In the genomic region with DNA sequence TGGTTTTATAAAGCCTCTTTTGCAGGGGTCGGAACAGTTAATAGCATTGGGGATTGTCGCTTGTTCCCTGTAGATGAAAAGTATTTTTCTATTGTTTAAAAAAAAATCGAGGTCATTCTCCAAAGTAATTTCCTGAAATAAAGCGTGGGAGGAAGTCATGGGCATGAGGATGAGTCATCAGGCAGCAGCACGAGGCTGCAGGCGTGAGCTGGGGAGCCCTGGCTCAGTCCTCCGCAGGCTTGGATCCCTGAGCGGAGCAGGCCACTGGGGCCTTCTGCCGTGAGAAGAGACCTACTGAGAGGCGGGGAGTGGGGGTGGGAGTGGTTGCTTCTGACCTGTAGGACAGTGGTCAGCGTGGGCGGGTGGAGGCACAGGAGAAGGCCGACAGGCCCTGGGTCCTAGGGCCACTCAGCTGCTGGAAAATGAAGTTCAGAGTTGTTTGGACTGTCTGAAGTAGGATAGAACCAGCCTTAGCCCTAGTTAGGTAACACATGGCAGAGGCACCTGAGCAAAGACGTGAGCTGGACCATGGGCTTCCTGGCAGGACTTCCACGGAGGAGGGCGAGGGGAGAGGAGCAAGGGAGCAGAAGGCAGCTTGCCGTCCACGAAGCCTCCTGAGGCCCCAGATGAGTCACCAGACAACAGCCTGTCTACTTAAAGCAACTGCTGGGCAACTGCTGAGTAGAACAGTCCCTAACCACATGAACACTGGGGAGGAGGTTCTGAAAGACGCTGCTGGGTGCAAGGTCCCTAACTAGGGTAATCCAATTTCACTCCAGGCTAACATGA, we compare ENCODE assay signal across 8 cellular contexts. TPM values are rescaled to one million over a fixed set of nuclear protein-coding genes. Genes with fewer than 3 reads are reported as not detected.
DNase-seq lines count a peak whose midpoint lies in the region; ATAC-seq and TF ChIP-seq lines count a peak whose summit lies in the region.

No MANE protein-coding gene starts in this region.

- in situ Hi-C loops in ACHN (cut with HindIII; ENCODE audit: low pct_ligation_motif_present, low pct_unique_long_range_greater_than_20kb, low sequenced_read_pairs), result no loop called here

- DNase-seq in ACHN (peak; percentile 22), amniotic stem cell (lab: John Stamatoyannopoulos, UW) (peak; percentile 97), left cardiac atrium (peak; percentile 92), renal cortical epithelial cell (ENCODE audit: low read depth) (peak; percentile 95), COR-L47 (lab: John Stamatoyannopoulos, UW) (no peak)
- no peak for DNase-seq in effector CD4-positive, alpha-beta T cell

- ATAC-seq in GM21717 (IDR thresholded peaks at IDR 0.05; ENCODE audit: unreplicated experiment), result peak; percentile 57
- ATAC-seq in left cardiac atrium, result peak; percentile 92 to 93

- intact Hi-C loops in left cardiac atrium (cut with DNase I), result no loop called here

TF ChIP-seq in PFSK-1, 5 proteins besides CTCF, POLR2A, EP300 and RAD21:
- TF ChIP-seq FOXP2 (optimal IDR thresholded peaks at IDR 0.05; ENCODE audit: borderline replicate concordance, extremely low read depth, extremely low read length, insufficient read depth) (peak; percentile 70), TAF1 (IDR thresholded peaks at IDR 0.05; ENCODE audit: borderline replicate concordance, insufficient read depth, low read length) (0 out of 2 replicates have a peak, but pooled peaks have one; percentile 24), SIN3A (IDR thresholded peaks at IDR 0.05; ENCODE audit: borderline replicate concordance, insufficient read depth, low read length) (0 out of 2 replicates have a peak, but pooled peaks have one; percentile 46), POLR2AphosphoS5 (IDR thresholded peaks at IDR 0.05; ENCODE audit: low read depth, low read length) (no peak)
- TF ChIP-seq, protein P1, sequence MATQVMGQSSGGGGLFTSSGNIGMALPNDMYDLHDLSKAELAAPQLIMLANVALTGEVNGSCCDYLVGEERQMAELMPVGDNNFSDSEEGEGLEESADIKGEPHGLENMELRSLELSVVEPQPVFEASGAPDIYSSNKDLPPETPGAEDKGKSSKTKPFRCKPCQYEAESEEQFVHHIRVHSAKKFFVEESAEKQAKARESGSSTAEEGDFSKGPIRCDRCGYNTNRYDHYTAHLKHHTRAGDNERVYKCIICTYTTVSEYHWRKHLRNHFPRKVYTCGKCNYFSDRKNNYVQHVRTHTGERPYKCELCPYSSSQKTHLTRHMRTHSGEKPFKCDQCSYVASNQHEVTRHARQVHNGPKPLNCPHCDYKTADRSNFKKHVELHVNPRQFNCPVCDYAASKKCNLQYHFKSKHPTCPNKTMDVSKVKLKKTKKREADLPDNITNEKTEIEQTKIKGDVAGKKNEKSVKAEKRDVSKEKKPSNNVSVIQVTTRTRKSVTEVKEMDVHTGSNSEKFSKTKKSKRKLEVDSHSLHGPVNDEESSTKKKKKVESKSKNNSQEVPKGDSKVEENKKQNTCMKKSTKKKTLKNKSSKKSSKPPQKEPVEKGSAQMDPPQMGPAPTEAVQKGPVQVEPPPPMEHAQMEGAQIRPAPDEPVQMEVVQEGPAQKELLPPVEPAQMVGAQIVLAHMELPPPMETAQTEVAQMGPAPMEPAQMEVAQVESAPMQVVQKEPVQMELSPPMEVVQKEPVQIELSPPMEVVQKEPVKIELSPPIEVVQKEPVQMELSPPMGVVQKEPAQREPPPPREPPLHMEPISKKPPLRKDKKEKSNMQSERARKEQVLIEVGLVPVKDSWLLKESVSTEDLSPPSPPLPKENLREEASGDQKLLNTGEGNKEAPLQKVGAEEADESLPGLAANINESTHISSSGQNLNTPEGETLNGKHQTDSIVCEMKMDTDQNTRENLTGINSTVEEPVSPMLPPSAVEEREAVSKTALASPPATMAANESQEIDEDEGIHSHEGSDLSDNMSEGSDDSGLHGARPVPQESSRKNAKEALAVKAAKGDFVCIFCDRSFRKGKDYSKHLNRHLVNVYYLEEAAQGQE (IDR thresholded peaks at IDR 0.05; ENCODE audit: insufficient read depth in 1 of 2, low read depth in 2 of 2, low read length in 2 of 2), result peak in 1 of 2 experiments; percentile 29; a peak in 1 of 4 replicates

RNA-seq across cellular contexts. Expression of a gene that starts 21.1 kb away (rescaled TPM):
- polyA plus RNA-seq in PFSK-1 (2012; ENCODE audit: insufficient read length, low read depth), result 0.38 TPM
- total RNA-seq in left cardiac atrium, result 100 to 1,000 TPM; 121 to 159 TPM
- 114 and 178 TPM in 2 replicates for total RNA-seq in renal cortical epithelial cell

RNA-seq across cellular contexts. Expression of a gene that starts 56.5 kb away (rescaled TPM):
- 77.1 TPM for polyA plus RNA-seq in PFSK-1 (2012; ENCODE audit: insufficient read length, low read depth)
- total RNA-seq in left cardiac atrium, result 10 to 100 TPM; 59.9 to 79.5 TPM
- total RNA-seq in renal cortical epithelial cell, result 25.0 and 39.3 TPM in 2 replicates

Comparison
In these comparisons a context has a peak if more than half of its experiments do, and no peak if none do; other contexts are left out.
1. DNase-seq: peak in ACHN (single experiment), amniotic stem cell (single experiment), left cardiac atrium (single experiment) and renal cortical epithelial cell (single experiment); none in COR-L47 (single experiment) and effector CD4-positive, alpha-beta T cell (single experiment).